Comparison of ENCODE assay signal across 8 cellular contexts in genomic region chr21:15066231-15066577, GRCh38.
DNase-seq lines count a peak whose midpoint lies in the region; ATAC-seq and TF ChIP-seq lines count a peak whose summit lies in the region.

No MANE protein-coding gene starts in this region.

- H3K4me1 ChIP-seq in muscle layer of duodenum (ENCODE audit: control insufficient read depth in 1 of 2, insufficient read depth in 2 of 2, low read length in 2 of 2): peaks cover 6 to 14% of the 10 kb centered on the region in 2 donors

- H3K36me3 ChIP-seq in muscle layer of duodenum (ENCODE audit: control insufficient read depth in 1 of 2, insufficient read depth in 2 of 2, low read length in 2 of 2): peaks cover 0 to 6% of the 10 kb centered on the region in 2 donors

- no peaks in the 10 kb centered on the region for H3K9me3 ChIP-seq in muscle layer of duodenum (ENCODE audit: control insufficient read depth in 1 of 2, low read length in 2 of 2)

- no peaks in the 10 kb centered on the region for H3K27me3 ChIP-seq in muscle layer of duodenum (ENCODE audit: low read depth, low read length)

- H3K27ac ChIP-seq in muscle layer of duodenum (ENCODE audit: low read length): peak overlapping the region; percentile 96

- TF ChIP-seq CTCF in AG10803 (conservative IDR thresholded peaks at IDR 0.05; ENCODE audit: low read length): no peak
- no peak for TF ChIP-seq CTCF in LNCaP clone FGC (IDR thresholded peaks at IDR 0.05; ENCODE audit: control insufficient read depth, extremely low read depth, insufficient read depth)
- no peak for TF ChIP-seq CTCF in choroid plexus epithelial cell (conservative IDR thresholded peaks at IDR 0.05; ENCODE audit: low read depth, low read length)

- ATAC-seq in HG02610 (IDR thresholded peaks at IDR 0.05; ENCODE audit: unreplicated experiment): no peak

- peak overlapping the region; percentile 68 for H3K4me3 ChIP-seq in AG10803 (ENCODE audit: low read length)
- peak overlapping the region; percentile 92 for H3K4me3 ChIP-seq in LNCaP clone FGC (ENCODE audit: low read depth, low read length)
- peak overlapping the region; percentile 78 for H3K4me3 ChIP-seq in choroid plexus epithelial cell (ENCODE audit: low read depth, low read length)
- peak overlapping the region; percentile 83 to 91 for H3K4me3 ChIP-seq in muscle layer of duodenum (ENCODE audit: low read depth in 1 of 2, low read length in 2 of 2)

- DNase-seq in AG10803 (ENCODE audit: low read depth): no peak
- DNase-seq in LNCaP clone FGC (ENCODE audit: low read depth): no peak
- DNase-seq in choroid plexus epithelial cell (ENCODE audit: low read depth): no peak
- no peak for DNase-seq in NCI-H1436 (lab: John Stamatoyannopoulos, UW)
- no peak for DNase-seq in HPDE6-E6E7 (ENCODE audit: extremely low spot score)
- no peak for DNase-seq in NK-92 (lab: John Stamatoyannopoulos, UW; ENCODE audit: unreplicated experiment)
